In genomic region chr4:139913995-139914394, GRCh38 we compare ENCODE assay signal across 16 cellular contexts.
DNase-seq lines count a peak whose midpoint lies in the region; ATAC-seq, FAIRE-seq and TF ChIP-seq lines count a peak whose summit lies in the region.
"Had no signal": no experiment of that assay in that cellular context is flagged by ENCODE, and none has a peak within 500 bp of the region (broad histone marks: within the 10 kb centered on the region; RNA-seq: fewer than 3 reads in every experiment).

No MANE protein-coding gene starts in this region.

- POLR2A ChIA-PET in A549 (lab: Yijun Ruan, JAX) (no interaction called here), IMR-90 (lab: Charles Lee; ENCODE audit: unreplicated experiment) (interaction anchor here (0.5 kb wide), 1 partner anchor 182 kb away, joined by 3 read pairs; no protein-coding TSS in a partner anchor), GM10248 (lab: Yijun Ruan, JAX) (no interaction called here)

- H4K20me1 ChIP-seq in IMR-90 (ENCODE audit: insufficient read depth, low read length), result no peaks in the 10 kb centered on the region

- TF ChIP-seq RAD21 in A549 (conservative IDR thresholded peaks at IDR 0.05 in 1 of 2, IDR thresholded peaks at IDR 0.05 in 1 of 2), result no peak
- TF ChIP-seq RAD21 in IMR-90 (IDR thresholded peaks at IDR 0.05; ENCODE audit: low read length), result no peak

- H2BK5ac ChIP-seq in IMR-90 (ENCODE audit: low read depth, low read length, poor library complexity, severe bottlenecking), result peak overlapping the region; percentile 64

- H4K91ac ChIP-seq in IMR-90 (ENCODE audit: insufficient read depth, low read depth, low read length), result no peak overlapping the region

- TF ChIP-seq CTCF in A549 (IDR thresholded peaks at IDR 0.05), result no peak
- no peak for TF ChIP-seq CTCF in IMR-90 (conservative IDR thresholded peaks at IDR 0.05; ENCODE audit: low read depth, low read length)
- no peak for TF ChIP-seq CTCF in coronary artery (IDR thresholded peaks at IDR 0.05)
- no peak for TF ChIP-seq CTCF in lower lobe of right lung (IDR thresholded peaks at IDR 0.05)
- no peak for TF ChIP-seq CTCF in GM10248 (IDR thresholded peaks at IDR 0.05; ENCODE audit: control extremely low read depth, extremely low read depth, low read depth, missing control alignments)

- H3K9me3 ChIP-seq in A549 (no peaks in the 10 kb centered on the region), IMR-90 (ENCODE audit: control insufficient read depth, insufficient read depth, low read length) (no peaks in the 10 kb centered on the region), lower lobe of right lung (no peaks in the 10 kb centered on the region)

- 0 out of 6 replicates have a peak, but pooled peaks of 1 of the 2 experiments have one; percentile 26 for ATAC-seq in A549
- ATAC-seq in IMR-90 (ENCODE audit: low read depth), result peak; percentile 78
- ATAC-seq in lower lobe of right lung, result no peak
- ATAC-seq in GM18907 (IDR thresholded peaks at IDR 0.05; ENCODE audit: unreplicated experiment), result no peak
- ATAC-seq: stimulated activated naive CD8-positive, alpha-beta T cell treated with anti-CD3 and anti-CD28 coated beads, Interleukin-15, amount 100 ng/mL, for 72 hours had no signal

- H2BK15ac ChIP-seq in IMR-90 (ENCODE audit: low read depth, low read length), result 0 out of 3 replicates have a peak overlapping the region, but pooled peaks have one; percentile 54

- H2AK5ac ChIP-seq in IMR-90 (ENCODE audit: low read depth, low read length), result no peak overlapping the region

- no TSS peak for BruUV-seq in IMR-90 (replicated peaks; lab: Mats Ljungman, UMichigan)

- peak overlapping the region; percentile 53 for H3K4me2 ChIP-seq in A549
- H3K4me2 ChIP-seq in IMR-90 (ENCODE audit: low read depth, low read length), result peak overlapping the region; percentile 60

- intact Hi-C loops in IMR-90 (cut with micrococcal nuclease), result no loop called here
- intact Hi-C loops in lower lobe of right lung (cut with DNase I), result no loop called here

- peak overlapping the region; percentile 35 to 68; a peak in 2 of 4 replicates for H4K8ac ChIP-seq in IMR-90 (ENCODE audit: low read depth in 2 of 2, low read length in 2 of 2)

- no peak overlapping the region for H3K23ac ChIP-seq in IMR-90 (ENCODE audit: low read depth, low read length)

- no peak for TF ChIP-seq EP300 in A549 (IDR thresholded peaks at IDR 0.05)

- peak overlapping the region; percentile 73; the same call in 1 of the 2 replicates for H3K14ac ChIP-seq in IMR-90 (replicated peaks; ENCODE audit: low read depth, low read length)

- H3K4me3 ChIP-seq in A549 (no peak overlapping the region), IMR-90 (ENCODE audit: insufficient read depth, low read depth, low read length) (no peak overlapping the region), coronary artery (peak overlapping the region; percentile 48), lower lobe of right lung (no peak overlapping the region)
- H3K4me3 ChIP-seq: lung had no signal

- 0 out of 2 replicates have a peak overlapping the region, but pooled peaks have one; percentile 55 for H2BK20ac ChIP-seq in IMR-90 (ENCODE audit: low read depth, low read length)

- no peak overlapping the region for H3K4ac ChIP-seq in IMR-90 (ENCODE audit: low read depth, low read length)

- H3K27ac ChIP-seq in A549 (peak overlapping the region in 1 of 2 experiments; percentile 32; a peak in 2 of 6 replicates), IMR-90 (ENCODE audit: insufficient read depth, low read length) (peak overlapping the region; percentile 93), coronary artery (no peak overlapping the region), lower lobe of right lung (peak overlapping the region; percentile 29), caudate nucleus (ENCODE audit: low read depth, low read length) (no peak overlapping the region)

- H3K36me3 ChIP-seq in IMR-90 (ENCODE audit: control insufficient read depth, insufficient read depth, low read length) (no peaks in the 10 kb centered on the region), lower lobe of right lung (no peaks in the 10 kb centered on the region)

- H4K5ac ChIP-seq in IMR-90 (ENCODE audit: low read depth, low read length), result no peak overlapping the region

- H3K27me3 ChIP-seq in IMR-90 (ENCODE audit: control insufficient read depth, insufficient read depth, low read length), result no peaks in the 10 kb centered on the region
- no peaks in the 10 kb centered on the region for H3K27me3 ChIP-seq in lower lobe of right lung (ENCODE audit: low read depth)

- in situ Hi-C loops in IMR-90 (cut with MboI; ENCODE audit: low sequenced_read_pairs), result no loop called here

- H2AFZ ChIP-seq in IMR-90 (replicated peaks; ENCODE audit: low read length, poor library complexity), result no peak overlapping the region

- peak overlapping the region; percentile 14; the same call in 1 of the 2 replicates for H3K9ac ChIP-seq in IMR-90 (ENCODE audit: low read depth, low read length)

- H3K18ac ChIP-seq in IMR-90 (ENCODE audit: low read depth, low read length), result no peak overlapping the region; the same call in 1 of the 2 replicates

- peaks cover 6% of the 10 kb centered on the region; the same call in 1 of the 2 replicates for H3K9me1 ChIP-seq in IMR-90 (ENCODE audit: insufficient read depth, low read length)

- DNase-seq in A549 (ENCODE audit: low read depth in 1 of 2, low spot score in 1 of 2), result no peak
- DNase-seq in IMR-90, result peak; percentile 85
- DNase-seq in coronary artery (ENCODE audit: low spot score), result no peak
- no peak for DNase-seq in lower lobe of right lung
- no peak for DNase-seq in GM10248 (ENCODE audit: extremely low spot score)
- DNase-seq in caudate nucleus (lab: John Stamatoyannopoulos, UW), result no peak
- DNase-seq in NCI-H2081 (lab: John Stamatoyannopoulos, UW), result no peak
- DNase-seq: activated gamma-delta T cell; AML-193; erythroblast; NCI-H2107; NK-92 treated with Interleukin-12 subunit alpha and Interleukin-12 subunit beta, amount 100 ng/mL, for 24 hours; nucleus accumbens; stimulated activated naive CD8-positive, alpha-beta T cell treated with anti-CD3 and anti-CD28 coated beads, Interleukin-15, amount 100 ng/mL, for 72 hours had no signal

- peaks cover 37% of the 10 kb centered on the region for H3K4me1 ChIP-seq in A549
- H3K4me1 ChIP-seq in IMR-90 (ENCODE audit: control insufficient read depth, insufficient read depth, low read length), result peaks cover 14% of the 10 kb centered on the region
- H3K4me1 ChIP-seq in lower lobe of right lung, result peaks cover 52% of the 10 kb centered on the region

- TF ChIP-seq POLR2A in A549 (IDR thresholded peaks at IDR 0.05; ENCODE audit: low read length) (no peak), IMR-90 (IDR thresholded peaks at IDR 0.05; ENCODE audit: low read depth, low read length) (no peak)

- peaks cover 0 to 5% of the 10 kb centered on the region in 2 experiments; a peak in 1 of 4 replicates for H3K79me1 ChIP-seq in IMR-90 (ENCODE audit: low read depth in 1 of 2, low read length in 2 of 2)

- 21% methylated on average over 4 of the region's 4 CpGs for WGBS in A549 (ENCODE audit: missing lambda C conversion rate)
- WGBS in IMR-90 (ENCODE audit: extremely low coverage in 2 of 2, insufficient read length in 1 of 2), 2 experiments, result no CpG with 5 or more reads among the region's 4 CpGs

- peak overlapping the region; percentile 19; the same call in 1 of the 2 replicates for H3K56ac ChIP-seq in IMR-90 (ENCODE audit: extremely low read depth, insufficient read depth, low read length)

- FAIRE-seq in A549 (lab: Jason Lieb, UNC), result no peak

- CTCF ChIA-PET in A549 (lab: Yijun Ruan, JAX), result interaction anchor here (1.0 to 1.2 kb wide), 3 partner anchors 17 to 446 kb away, joined by 3 to 4 read pairs (median 3); no protein-coding TSS in a partner anchor
- CTCF ChIA-PET in IMR-90 (lab: Yijun Ruan, JAX), result no interaction called here
- CTCF ChIA-PET in GM10248 (lab: Yijun Ruan, JAX), result no interaction called here

- H2AK9ac ChIP-seq in IMR-90 (replicated peaks; ENCODE audit: low read depth, low read length, poor library complexity), result no peak overlapping the region

- dilution Hi-C loops in IMR-90 (cut with HindIII; ENCODE audit: low sequenced_read_pairs, unreplicated experiment), result no loop called here

- H2BK120ac ChIP-seq in IMR-90 (ENCODE audit: low read depth, low read length), result peak overlapping the region; percentile 55

TF ChIP-seq in A549, 52 proteins besides CTCF, POLR2A, EP300 and RAD21 (continues in another document):
- no peak for TF ChIP-seq RFX5 (IDR thresholded peaks at IDR 0.05)
- no peak for TF ChIP-seq MYC (IDR thresholded peaks at IDR 0.05; ENCODE audit: borderline replicate concordance, low read length)
- TF ChIP-seq CHD4 (IDR thresholded peaks at IDR 0.05; ENCODE audit: borderline replicate concordance), result no peak
- no peak for TF ChIP-seq ESRRA (IDR thresholded peaks at IDR 0.05; ENCODE audit: borderline replicate concordance, low read length)
- no peak for TF ChIP-seq CHD2 (IDR thresholded peaks at IDR 0.05; ENCODE audit: low read length, partially characterized antibody)
- TF ChIP-seq MAX (IDR thresholded peaks at IDR 0.05), result no peak
- TF ChIP-seq CBX8 (IDR thresholded peaks at IDR 0.05), result no peak
- TF ChIP-seq HOXB5 (CRISPR knock-in tag; IDR thresholded peaks at IDR 0.05), result no peak
- TF ChIP-seq POLR2AphosphoS2 (conservative IDR thresholded peaks at IDR 0.05; ENCODE audit: low read length), result no peak
- no peak for TF ChIP-seq MAFK (IDR thresholded peaks at IDR 0.05; ENCODE audit: partially characterized antibody)
- no peak for TF ChIP-seq CEBPB (IDR thresholded peaks at IDR 0.05)

TF ChIP-seq in IMR-90, 13 proteins besides CTCF, POLR2A, EP300 and RAD21:
- TF ChIP-seq RCOR1 (IDR thresholded peaks at IDR 0.05; ENCODE audit: insufficient replicate concordance, low read length), result no peak
- TF ChIP-seq CEBPB (IDR thresholded peaks at IDR 0.05; ENCODE audit: low read depth, low read length), result peak; percentile 86
- TF ChIP-seq USF2 (IDR thresholded peaks at IDR 0.05; ENCODE audit: low read depth, low read length), result no peak

Comparison
In these comparisons a context has a peak if more than half of its experiments do, and no peak if none do; other contexts are left out.
1. H3K27ac ChIP-seq: peak in IMR-90 (single experiment) and lower lobe of right lung (single experiment); none in coronary artery (0 of 2) and caudate nucleus (single experiment).